Comparison of ENCODE assay signal across 20 cellular contexts in the genomic region with DNA sequence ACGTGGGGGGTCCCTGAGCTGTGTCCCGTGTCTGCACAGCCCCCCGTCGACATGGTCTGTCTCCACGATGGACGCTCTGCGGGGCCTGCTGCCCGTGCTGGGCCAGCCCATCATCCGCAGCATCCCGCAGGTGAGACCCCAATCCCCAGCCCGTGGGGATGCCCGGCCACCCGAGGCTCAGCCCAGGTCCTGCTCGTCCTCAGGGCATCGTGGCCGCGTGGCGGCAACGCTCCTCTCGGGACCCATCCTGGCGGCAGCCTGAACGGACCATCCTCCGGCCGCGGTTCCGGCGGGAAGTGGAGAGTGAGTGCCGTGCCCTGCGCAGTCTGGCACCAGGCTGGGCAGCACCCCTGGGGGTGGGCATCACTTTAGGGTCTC. TPM values are rescaled to one million over a fixed set of nuclear protein-coding genes. Genes with fewer than 3 reads are reported as not detected.
A peak's percentile ranks its signal among the peaks of the same experiment; 100 is the strongest.
DNase-seq lines count a peak whose midpoint lies in the region; ATAC-seq, FAIRE-seq and TF ChIP-seq lines count a peak whose summit lies in the region.
"Had no signal": no experiment of that assay in that cellular context is flagged by ENCODE, and none has a peak within 500 bp of the region (broad histone marks: within the 10 kb centered on the region; RNA-seq: fewer than 3 reads in every experiment).

No MANE protein-coding gene starts in this region.

- TF ChIP-seq POLR2A in H1 (IDR thresholded peaks at IDR 0.05; ENCODE audit: control extremely low read depth in 1 of 2, low read depth in 2 of 2, low read length in 2 of 2) = no peak

- H3K14ac ChIP-seq in H1 (ENCODE audit: insufficient read length) (no peak overlapping the region), neuronal stem cell (ENCODE audit: low read length) (peak overlapping the region; percentile 71)

- no peak overlapping the region for H2AK5ac ChIP-seq in H1 (ENCODE audit: low read depth, low read length)
- peak overlapping the region; percentile 90 for H2AK5ac ChIP-seq in neuronal stem cell (ENCODE audit: low read depth, low read length)

- no peak overlapping the region for H2BK20ac ChIP-seq in H1 (ENCODE audit: low read length)

- no peak overlapping the region for H3K56ac ChIP-seq in H1 (replicated peaks; ENCODE audit: insufficient read length, low read depth, low read length)

- H2BK12ac ChIP-seq in H1 (ENCODE audit: low read depth, low read length) = no peak overlapping the region
- H2BK12ac ChIP-seq in neuronal stem cell (ENCODE audit: low read length) = peak overlapping the region; percentile 73

- H4K91ac ChIP-seq in H1 (replicated peaks; ENCODE audit: insufficient read length, low read length) = no peak overlapping the region
- no peak overlapping the region for H4K91ac ChIP-seq in neuronal stem cell (ENCODE audit: low read depth, low read length, poor library complexity)

- H2BK15ac ChIP-seq in H1 (ENCODE audit: low read length) (0 out of 2 replicates have a peak overlapping the region, but pooled peaks have one; percentile 61), neuronal stem cell (ENCODE audit: low read length) (peak overlapping the region; percentile 85)

- no peaks in the 10 kb centered on the region for H3K27me3 ChIP-seq in H1 (replicated peaks in 1 of 4; ENCODE audit: control insufficient read depth in 3 of 4, extremely low read depth in 1 of 4, insufficient read depth in 3 of 4, low read length in 3 of 4)
- H3K27me3 ChIP-seq in neuronal stem cell (ENCODE audit: control insufficient read depth in 3 of 3, insufficient read depth in 3 of 3, low read depth in 1 of 3, low read length in 3 of 3) = peaks cover 0 to 11% (median 0%) of the 10 kb centered on the region in 3 experiments
- H3K27me3 ChIP-seq: BLaER1 had no signal

- no peak for TF ChIP-seq RAD21 in H1 (IDR thresholded peaks at IDR 0.05 in 1 of 2, conservative IDR thresholded peaks at IDR 0.05 in 1 of 2; ENCODE audit: low read depth in 2 of 2, low read length in 2 of 2)

- H3K23ac ChIP-seq in H1 (ENCODE audit: insufficient read length) (no peak overlapping the region), neuronal stem cell (ENCODE audit: low read depth, low read length, poor library complexity) (no peak overlapping the region)

- H4K8ac ChIP-seq in H1 (ENCODE audit: extremely low read depth, insufficient read depth, low read length) = no peak overlapping the region
- H4K8ac ChIP-seq in neuronal stem cell (ENCODE audit: low read depth, low read length) = peak overlapping the region; percentile 65

- CTCF ChIA-PET in HEK293 (lab: Yijun Ruan, JAX) = no interaction called here
- CTCF ChIA-PET in H1 (lab: Charles Lee; ENCODE audit: partially characterized antibody) = interaction anchor here (0.7 to 1.7 kb wide), 6 partner anchors 9 to 50 kb away, joined by 3 to 7 read pairs (median 3); a partner anchor contains a TSS

- H3K36me3 ChIP-seq in HEK293 (ENCODE audit: control insufficient read depth in 2 of 2, insufficient read depth in 1 of 2, low read length in 2 of 2) (no peaks in the 10 kb centered on the region), H1 (ENCODE audit: control insufficient read depth in 2 of 4, insufficient read depth in 4 of 4, low read length in 3 of 4) (no peaks in the 10 kb centered on the region), neuronal stem cell (replicated peaks in 1 of 2; ENCODE audit: control insufficient read depth in 2 of 2, insufficient read depth in 2 of 2, low read length in 2 of 2) (no peaks in the 10 kb centered on the region)
- H3K36me3 ChIP-seq: BLaER1 had no signal

- H2AFZ ChIP-seq in H1 (ENCODE audit: low read length) (no peak overlapping the region), neuronal stem cell (ENCODE audit: low read length) (no peak overlapping the region)

- H3K4ac ChIP-seq in H1 (replicated peaks; ENCODE audit: insufficient read length, low read depth, low read length) = no peak overlapping the region
- no peak overlapping the region for H3K4ac ChIP-seq in neuronal stem cell (ENCODE audit: low read length)

- H3K9me3 ChIP-seq in HEK293 (ENCODE audit: control insufficient read depth, insufficient read depth, low read depth, low read length) = no peaks in the 10 kb centered on the region
- no peaks in the 10 kb centered on the region for H3K9me3 ChIP-seq in H1 (ENCODE audit: insufficient read depth in 2 of 2, low read depth in 1 of 2, low read length in 1 of 2)
- H3K9me3 ChIP-seq in neuronal stem cell (replicated peaks in 1 of 2; ENCODE audit: control insufficient read depth in 2 of 2, insufficient read depth in 1 of 2, low read depth in 1 of 2, low read length in 2 of 2) = no peaks in the 10 kb centered on the region
- H3K9me3 ChIP-seq: BLaER1 had no signal

- no peak overlapping the region for H4K5ac ChIP-seq in H1 (ENCODE audit: insufficient read length, low read depth, low read length)

- no peak overlapping the region for H3K27ac ChIP-seq in HEK293 (ENCODE audit: extremely low read depth, low read depth, low read length)
- no peak overlapping the region for H3K27ac ChIP-seq in H1 (ENCODE audit: low read depth, low read length)
- no peak overlapping the region for H3K27ac ChIP-seq in neuronal stem cell (replicated peaks; ENCODE audit: low read length)
- H3K27ac ChIP-seq: BLaER1 had no signal

- no peaks in the 10 kb centered on the region for H3K4me1 ChIP-seq in HEK293 (ENCODE audit: control insufficient read depth, insufficient read depth, low read length)
- peaks cover 0 to 9% (median 6%) of the 10 kb centered on the region in 4 experiments; a peak in 5 of 7 replicates for H3K4me1 ChIP-seq in H1 (replicated peaks in 1 of 4; ENCODE audit: control insufficient read depth in 3 of 4, insufficient read depth in 4 of 4, low read length in 3 of 4)
- peaks cover 3 to 14% of the 10 kb centered on the region in 2 donors for H3K4me1 ChIP-seq in neuronal stem cell (ENCODE audit: control insufficient read depth in 2 of 2, insufficient read depth in 1 of 2, low read depth in 1 of 2, low read length in 2 of 2)

- no peak overlapping the region for H3K4me3 ChIP-seq in HEK293 (ENCODE audit: low read depth, low read length)
- H3K4me3 ChIP-seq in H1 (ENCODE audit: extremely low read depth in 1 of 4, insufficient read depth in 2 of 4, low read depth in 3 of 4, low read length in 4 of 4) = no peak overlapping the region
- no peak overlapping the region for H3K4me3 ChIP-seq in neuronal stem cell (ENCODE audit: low read length in 2 of 2)
- H3K4me3 ChIP-seq: BLaER1 had no signal

- TF ChIP-seq EP300 in H1 (IDR thresholded peaks at IDR 0.05; ENCODE audit: borderline replicate concordance in 1 of 2, low read depth in 2 of 2, low read length in 2 of 2) = no peak

- no peaks in the 10 kb centered on the region for H3K79me2 ChIP-seq in H1 (ENCODE audit: control insufficient read depth in 1 of 2, insufficient read depth in 2 of 2, low read length in 2 of 2)

- H3K23me2 ChIP-seq in H1 (ENCODE audit: low read depth, low read length) = no peaks in the 10 kb centered on the region; the same call in 1 of the 2 replicates

- no peak overlapping the region for H2BK120ac ChIP-seq in H1 (replicated peaks; ENCODE audit: low read depth, low read length)
- H2BK120ac ChIP-seq in neuronal stem cell (ENCODE audit: low read depth, low read length) = no peak overlapping the region

- H3K79me1 ChIP-seq in H1 (ENCODE audit: low read depth, low read length) (no peaks in the 10 kb centered on the region), neuronal stem cell (ENCODE audit: low read depth, low read length) (peaks cover 5% of the 10 kb centered on the region)

- DNase-seq in H1 (ENCODE audit: low read depth in 1 of 2, low spot score in 2 of 2) (no peak), neuronal stem cell (ENCODE audit: low spot score) (no peak), NCI-H2227 treated with DMSO at 0.1 percent for 48 hours (lab: John Stamatoyannopoulos, UW) (no peak), sciatic nerve (ENCODE audit: low spot score) (no peak)
- DNase-seq: 8988T; CD4-positive, alpha-beta memory T cell; DMS153; DMS79 treated with DMSO at 0.1 percent for 48 hours; GF-D8; GOT3; H9; IMR-90; KBM-7 had no signal

- ATAC-seq in sciatic nerve (no peak), HG02938 (IDR thresholded peaks at IDR 0.05; ENCODE audit: unreplicated experiment) (no peak)

- no peaks in the 10 kb centered on the region for H4K20me1 ChIP-seq in H1 (replicated peaks in 1 of 2; ENCODE audit: control insufficient read depth in 1 of 2, insufficient read depth in 2 of 2, low read length in 2 of 2)
- H4K20me1 ChIP-seq: BLaER1 had no signal

- intact Hi-C loops in sciatic nerve (cut with DNase I) = no loop called here

- H3K4me2 ChIP-seq in H1 (ENCODE audit: insufficient read depth in 1 of 2, low read depth in 2 of 2, low read length in 2 of 2) (no peak overlapping the region), neuronal stem cell (ENCODE audit: insufficient read depth, low read length, poor library complexity, severe bottlenecking) (no peak overlapping the region)
- H3K4me2 ChIP-seq: BLaER1 had no signal

- POLR2A ChIA-PET in HEK293 (lab: Yijun Ruan, JAX) = no interaction called here
- POLR2A ChIA-PET in H1 (lab: Charles Lee; ENCODE audit: partially characterized antibody) = interaction anchor here (1.1 kb wide), 1 partner anchor 45 kb away, joined by 3 read pairs; no protein-coding TSS in a partner anchor

- no peak for FAIRE-seq in H1 (lab: Jason Lieb, UNC)

- TF ChIP-seq CTCF in HEK293 (tag by site-specific recombination; IDR thresholded peaks at IDR 0.05) (no peak), H1 (IDR thresholded peaks at IDR 0.05; ENCODE audit: control extremely low read depth in 1 of 3, insufficient read depth in 1 of 3, low read depth in 1 of 3, low read length in 3 of 3) (no peak)

- H3K9ac ChIP-seq in H1 (replicated peaks in 1 of 4; ENCODE audit: extremely low read depth in 1 of 4, low read depth in 3 of 4, low read length in 3 of 4) = no peak overlapping the region
- peak overlapping the region; percentile 21 for H3K9ac ChIP-seq in neuronal stem cell (ENCODE audit: low read depth, low read length, poor library complexity)
- H3K9ac ChIP-seq: BLaER1 had no signal

- H3K18ac ChIP-seq in H1 (ENCODE audit: extremely low read depth, low read length) (no peak overlapping the region), neuronal stem cell (ENCODE audit: low read length) (peak overlapping the region; percentile 80)

- WGBS in H1 (ENCODE audit: extremely low coverage in 1 of 2, insufficient coverage in 1 of 2, insufficient read length in 1 of 2, insufficient replicate concordance in 2 of 2, low coverage in 1 of 2, low lambda C conversion rate in 2 of 2, missing lambda C conversion rate in 1 of 2), 2 experiments = 97% methylated on average over 29 of the region's 29 CpGs; no CpG with 5 or more reads in 1 of the 2 experiments
- WGBS in neuronal stem cell (ENCODE audit: extremely low coverage in 2 of 2, insufficient read length in 2 of 2, insufficient replicate concordance in 1 of 2), 2 donors = no CpG with 5 or more reads among the region's 29 CpGs

- H2BK5ac ChIP-seq in H1 (ENCODE audit: low read depth, low read length) (no peak overlapping the region), neuronal stem cell (ENCODE audit: low read length) (no peak overlapping the region)

RNA-seq across cellular contexts. Expression of a gene that starts 4.9 kb away (rescaled TPM):
- total RNA-seq in H1 (2021; fragmentation: NEBNext Ultra II Directional; extraction: Animal tissue kit (Norgen Biotek cat#: 25700)) = 0.28 TPM in 1 of 2 replicates, not detected in the other
- 0.31 and 0.50 TPM in 2 replicates for polyA plus RNA-seq in H1 (2011; rRNA removed)
- polyA plus RNA-seq in H1 (2011; cell fraction: cytosol; rRNA removed) = 0.37 TPM
- polyA plus RNA-seq in H1 (2011; cell fraction: nucleus; rRNA removed) = 1.5 TPM
- 0.24 to 0.56 TPM (median 0.29 TPM) in 3 of 4 replicates, not detected in the other for polyA plus RNA-seq in H1 (2012, experiment 1 of 2)
- 0.18 TPM for polyA plus RNA-seq in H1 (2012, experiment 2 of 2)
- 0.51 TPM for polyA plus RNA-seq in H1 (2013, experiment 1 of 2)
- 0.18 TPM for polyA plus RNA-seq in H1 (2013, experiment 2 of 2)
- polyA minus RNA-seq in H1 (2011; rRNA and poly(A)+ RNA removed) = 0.44 TPM in 1 of 2 replicates, not detected in the other
- 1.9 TPM for polyA minus RNA-seq in H1 (2011; cell fraction: cytosol; rRNA and poly(A)+ RNA removed)
- 1.6 TPM for polyA minus RNA-seq in H1 (2011; cell fraction: nucleus; rRNA and poly(A)+ RNA removed)
- 0.33 TPM for polyA plus RNA-seq in neuronal stem cell (2013, experiment 1 of 2)
- 0.43 TPM for polyA plus RNA-seq in neuronal stem cell (2013, experiment 2 of 2)
- 2.9 TPM for total RNA-seq in sciatic nerve
- total RNA-seq: A673; CD4-positive, alpha-beta memory T cell; IMR-90 had no signal
- polyA plus RNA-seq: CD4-positive, alpha-beta memory T cell had no signal

RNA-seq across cellular contexts. Expression of a gene that starts 22.7 kb away (rescaled TPM):
- 32.2 and 32.7 TPM in 2 replicates for total RNA-seq in H1 (2021; fragmentation: NEBNext Ultra II Directional; extraction: Animal tissue kit (Norgen Biotek cat#: 25700))
- 61.8 and 81.8 TPM in 2 replicates for polyA plus RNA-seq in H1 (2011; rRNA removed)
- 45.2 TPM for polyA plus RNA-seq in H1 (2011; cell fraction: cytosol; rRNA removed)
- polyA plus RNA-seq in H1 (2011; cell fraction: nucleus; rRNA removed) = 71.6 TPM
- 17.8 to 34.1 TPM (median 33.0 TPM) in 4 replicates for polyA plus RNA-seq in H1 (2012, experiment 1 of 2)
- 35.0 TPM for polyA plus RNA-seq in H1 (2012, experiment 2 of 2)
- 24.4 TPM for polyA plus RNA-seq in H1 (2013, experiment 1 of 2)
- 24.6 TPM for polyA plus RNA-seq in H1 (2013, experiment 2 of 2)
- polyA minus RNA-seq in H1 (2011; rRNA and poly(A)+ RNA removed) = 13.4 and 17.4 TPM in 2 replicates
- 23.9 TPM for polyA minus RNA-seq in H1 (2011; cell fraction: cytosol; rRNA and poly(A)+ RNA removed)
- 42.1 TPM for polyA minus RNA-seq in H1 (2011; cell fraction: nucleus; rRNA and poly(A)+ RNA removed)
- polyA plus RNA-seq in neuronal stem cell (2013, experiment 1 of 2) = 14.5 TPM
- polyA plus RNA-seq in neuronal stem cell (2013, experiment 2 of 2) = 15.3 TPM
- total RNA-seq in sciatic nerve = 11.4 TPM

RNA-seq across cellular contexts. Expression of a gene that starts 22.9 kb away (rescaled TPM):
- 98.3 and 104 TPM in 2 replicates for total RNA-seq in H1 (2021; fragmentation: NEBNext Ultra II Directional; extraction: Animal tissue kit (Norgen Biotek cat#: 25700))
- polyA plus RNA-seq in H1 (2011; rRNA removed) = 75.3 and 156 TPM in 2 replicates
- 87.5 TPM for polyA plus RNA-seq in H1 (2011; cell fraction: cytosol; rRNA removed)
- polyA plus RNA-seq in H1 (2011; cell fraction: nucleus; rRNA removed) = 592 TPM
- 72.1 to 113 TPM (median 103 TPM) in 4 replicates for polyA plus RNA-seq in H1 (2012, experiment 1 of 2)
- polyA plus RNA-seq in H1 (2012, experiment 2 of 2) = 43.8 TPM
- 70.5 TPM for polyA plus RNA-seq in H1 (2013, experiment 1 of 2)
- polyA plus RNA-seq in H1 (2013, experiment 2 of 2) = 59.1 TPM
- 18.1 and 20.4 TPM in 2 replicates for polyA minus RNA-seq in H1 (2011; rRNA and poly(A)+ RNA removed)
- polyA minus RNA-seq in H1 (2011; cell fraction: cytosol; rRNA and poly(A)+ RNA removed) = 26.9 TPM
- polyA minus RNA-seq in H1 (2011; cell fraction: nucleus; rRNA and poly(A)+ RNA removed) = 90.8 TPM
- 77.3 TPM for polyA plus RNA-seq in neuronal stem cell (2013, experiment 1 of 2)
- 69.6 TPM for polyA plus RNA-seq in neuronal stem cell (2013, experiment 2 of 2)
- total RNA-seq in sciatic nerve = 18.9 TPM

RNA-seq across cellular contexts. Expression of a gene that starts 24.7 kb away (rescaled TPM):
- total RNA-seq in H1 (2021; fragmentation: NEBNext Ultra II Directional; extraction: Animal tissue kit (Norgen Biotek cat#: 25700)) = 20.4 and 21.0 TPM in 2 replicates
- 20.0 and 29.6 TPM in 2 replicates for polyA plus RNA-seq in H1 (2011; rRNA removed)
- polyA plus RNA-seq in H1 (2011; cell fraction: cytosol; rRNA removed) = 22.4 TPM
- polyA plus RNA-seq in H1 (2011; cell fraction: nucleus; rRNA removed) = 97.6 TPM
- 14.5 to 22.5 TPM (median 20.0 TPM) in 4 replicates for polyA plus RNA-seq in H1 (2012, experiment 1 of 2)
- polyA plus RNA-seq in H1 (2012, experiment 2 of 2) = 20.5 TPM
- polyA plus RNA-seq in H1 (2013, experiment 1 of 2) = 10.8 TPM
- polyA plus RNA-seq in H1 (2013, experiment 2 of 2) = 10.0 TPM
- 17.6 and 21.1 TPM in 2 replicates for polyA minus RNA-seq in H1 (2011; rRNA and poly(A)+ RNA removed)
- 21.1 TPM for polyA minus RNA-seq in H1 (2011; cell fraction: cytosol; rRNA and poly(A)+ RNA removed)
- 52.8 TPM for polyA minus RNA-seq in H1 (2011; cell fraction: nucleus; rRNA and poly(A)+ RNA removed)
- polyA plus RNA-seq in neuronal stem cell (2013, experiment 1 of 2) = 14.9 TPM
- polyA plus RNA-seq in neuronal stem cell (2013, experiment 2 of 2) = 15.0 TPM
- total RNA-seq in sciatic nerve = 26.9 TPM

RNA-seq across cellular contexts. Expression of a gene that starts 35.1 kb away (rescaled TPM):
- not detected in 2 replicates for total RNA-seq in H1 (2021; fragmentation: NEBNext Ultra II Directional; extraction: Animal tissue kit (Norgen Biotek cat#: 25700))
- not detected in 2 replicates for polyA plus RNA-seq in H1 (2011; rRNA removed)
- not detected for polyA plus RNA-seq in H1 (2011; cell fraction: cytosol; rRNA removed)
- polyA plus RNA-seq in H1 (2011; cell fraction: nucleus; rRNA removed) = 0.11 TPM
- 0.59 to 1.3 TPM (median 0.96 TPM) in 4 replicates for polyA plus RNA-seq in H1 (2012, experiment 1 of 2)
- 0.49 TPM for polyA plus RNA-seq in H1 (2012, experiment 2 of 2)
- 0.34 TPM for polyA plus RNA-seq in H1 (2013, experiment 1 of 2)
- polyA plus RNA-seq in H1 (2013, experiment 2 of 2) = 0.39 TPM
- not detected in 2 replicates for polyA minus RNA-seq in H1 (2011; rRNA and poly(A)+ RNA removed)
- polyA minus RNA-seq in H1 (2011; cell fraction: cytosol; rRNA and poly(A)+ RNA removed) = not detected
- not detected for polyA minus RNA-seq in H1 (2011; cell fraction: nucleus; rRNA and poly(A)+ RNA removed)
- polyA plus RNA-seq in neuronal stem cell (2013, experiment 1 of 2) = 0.52 TPM
- polyA plus RNA-seq in neuronal stem cell (2013, experiment 2 of 2) = 0.51 TPM
- not detected for total RNA-seq in sciatic nerve
- total RNA-seq: A673; CD4-positive, alpha-beta memory T cell; H9; HT-29; IMR-90 had no signal
- polyA plus RNA-seq: AG04450; CD14-positive monocyte; CD4-positive, alpha-beta memory T cell; IMR-90 had no signal
